ENCODE assay signal across 14 cellular contexts in genomic region chr2:128784626-128785306, GRCh38.
"Had no signal": no experiment of that assay in that cellular context is flagged by ENCODE, and none has a peak within 500 bp of the region (broad histone marks: within the 10 kb centered on the region; RNA-seq: fewer than 3 reads in every experiment).

No MANE protein-coding gene starts in this region.

- DNase-seq: activated CD4-positive, alpha-beta T cell treated with anti-CD3 and anti-CD28 coated beads for 36 hours; activated naive CD4-positive, alpha-beta T cell; activated T-cell treated with anti-CD3 and anti-CD28 coated beads, Interleukin-2, amount 50 U/mL, for 4 hours; aorta; foreskin keratinocyte; naive thymus-derived CD4-positive, alpha-beta T cell; stimulated activated CD4-positive, alpha-beta T cell treated with anti-CD3 and anti-CD28 coated beads, Interleukin-1b, Interleukin-23, amount 100 ng/mL, for 48 hours; T1000 had no signal

- H3K4me1 ChIP-seq: breast epithelium, foreskin keratinocyte, tibial nerve had no signal

- H3K36me3 Mint-ChIP-seq: naive thymus-derived CD4-positive, alpha-beta T cell; stimulated activated memory B cell treated with anti-CD40 and anti-IgM and Interleukin-4, amounts not matched to agents 10 μg/mL and 1 μg/mL and 100 μg/mL, for 72 hours had no signal

- H3K27me3 Mint-ChIP-seq: activated CD4-positive, alpha-beta T cell treated with anti-CD3 and anti-CD28 coated beads for 36 hours had no signal

- H3K27me3 ChIP-seq: breast epithelium, foreskin keratinocyte, neutrophil, tibial nerve had no signal

- H3K27ac Mint-ChIP-seq: activated CD4-positive, alpha-beta T cell treated with anti-CD3 and anti-CD28 coated beads for 36 hours; naive thymus-derived CD4-positive, alpha-beta T cell; stimulated activated memory B cell treated with anti-CD40 and anti-IgM and Interleukin-4, amounts not matched to agents 10 μg/mL and 1 μg/mL and 100 μg/mL, for 72 hours had no signal

- H3K27ac ChIP-seq: breast epithelium, dorsolateral prefrontal cortex, foreskin keratinocyte, neutrophil, tibial nerve, VCaP had no signal

- H3K4me1 Mint-ChIP-seq: activated CD4-positive, alpha-beta T cell treated with anti-CD3 and anti-CD28 coated beads for 36 hours; naive thymus-derived CD4-positive, alpha-beta T cell; stimulated activated memory B cell treated with anti-CD40 and anti-IgM and Interleukin-4, amounts not matched to agents 10 μg/mL and 1 μg/mL and 100 μg/mL, for 72 hours had no signal

- H3K36me3 ChIP-seq: breast epithelium, neutrophil, tibial nerve had no signal

- H3K4me3 Mint-ChIP-seq: activated CD4-positive, alpha-beta T cell treated with anti-CD3 and anti-CD28 coated beads for 36 hours; activated T-cell treated with anti-CD3 and anti-CD28 coated beads, Interleukin-2, amount 50 U/mL, for 4 hours; naive thymus-derived CD4-positive, alpha-beta T cell; stimulated activated memory B cell treated with anti-CD40 and anti-IgM and Interleukin-4, amounts not matched to agents 10 μg/mL and 1 μg/mL and 100 μg/mL, for 72 hours had no signal

- H3K4me3 ChIP-seq: breast epithelium, dorsolateral prefrontal cortex, tibial nerve had no signal

- H3K9me3 ChIP-seq: breast epithelium, neutrophil, tibial nerve had no signal
